ENCODE assay signal across 36 cellular contexts in the genomic region with DNA sequence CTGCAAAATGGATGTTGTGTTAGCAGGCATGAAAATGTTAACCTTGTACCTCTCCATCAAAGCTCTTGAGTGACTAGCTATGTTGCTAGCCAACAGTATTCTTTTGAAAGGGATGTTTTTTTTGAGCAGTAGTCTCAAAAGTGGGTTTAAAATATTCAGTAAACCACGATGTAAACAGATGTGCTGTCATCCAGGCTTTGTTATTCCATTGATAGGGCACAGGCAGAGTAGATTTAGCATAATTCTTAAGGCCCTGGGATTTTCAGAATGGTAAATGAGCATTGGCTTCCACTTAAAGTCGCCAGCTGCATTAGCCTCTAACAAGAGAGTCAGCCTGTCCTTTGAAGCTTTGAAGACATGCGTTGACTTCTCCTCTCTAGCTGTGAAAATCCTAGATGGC. TPM values are rescaled to one million over a fixed set of nuclear protein-coding genes. Genes with fewer than 3 reads are reported as not detected.
"Had no signal": no experiment of that assay in that cellular context is flagged by ENCODE, and none has a peak within 500 bp of the region (broad histone marks: within the 10 kb centered on the region; RNA-seq: fewer than 3 reads in every experiment).

No MANE protein-coding gene starts in this region.

- H3K36me3 Mint-ChIP-seq: activated CD4-positive, alpha-beta memory T cell treated with anti-CD3 and anti-CD28 coated beads for 36 hours; activated naive CD8-positive, alpha-beta T cell treated with anti-CD3 and anti-CD28 coated beads, Interleukin-2, amount 10 ng/mL, durations not matched to agents 7 days and 5 days; natural killer cell treated with Interleukin-12 subunit alpha and Interleukin-12 subunit beta and Interleukin-15 and Interleukin-18, amount 100 ng/mL, for 72 hours; stimulated activated memory B cell treated with anti-CD40 and anti-IgM and Interleukin-4, amounts not matched to agents 10 μg/mL and 1 μg/mL and 100 μg/mL, for 72 hours had no signal

- H3K27ac ChIP-seq: heart right ventricle, left lung, lower lobe of right lung, neutrophil, suprapubic skin, VCaP had no signal

- DNase-seq: activated CD4-positive, alpha-beta memory T cell treated with anti-CD3 and anti-CD28 coated beads for 36 hours; activated CD4-positive, alpha-beta T cell treated with anti-CD3 and anti-CD28 coated beads, Interleukin-2, amount 10 ng/mL, durations not matched to agents 24 days and 14 days; activated CD8-positive, alpha-beta memory T cell treated with anti-CD3 and anti-CD28 coated beads, Interleukin-2, amount 50 U/mL, for 4 hours; activated effector memory CD4-positive, alpha-beta T cell treated with anti-CD3 and anti-CD28 coated beads, Interleukin-2, amount 50 U/mL, for 16 hours; activated naive CD4-positive, alpha-beta T cell treated with anti-CD3 and anti-CD28 coated beads for 36 hours; activated naive CD8-positive, alpha-beta T cell treated with anti-CD3 and anti-CD28 coated beads, Interleukin-2, amount 10 ng/mL, durations not matched to agents 7 days and 5 days; activated T-cell treated with anti-CD3 and anti-CD28 coated beads, Interleukin-2, amount 50 U/mL, for 1 hour; amniotic stem cell; endodermal cell; foreskin melanocyte; heart right ventricle; left lung; lower lobe of right lung; mucosa of descending colon; retina; sigmoid colon; small intestine; stimulated activated CD4-positive, alpha-beta T cell treated with anti-CD3 and anti-CD28 coated beads, Interleukin-1b, Interleukin-23, amount 100 ng/mL, for 48 hours; stimulated activated CD4-positive, alpha-beta T cell treated with anti-CD3 and anti-CD28 coated beads, Interleukin-4, amount 100 ng/mL, for 4 hours; stimulated activated CD8-positive, alpha-beta memory T cell treated with anti-CD3 and anti-CD28 coated beads, Interleukin-4, amount 100 ng/mL, for 48 hours; stimulated activated naive CD8-positive, alpha-beta T cell treated with anti-CD3 and anti-CD28 coated beads, Interleukin-15, amount 100 ng/mL, for 72 hours; T-helper 9 cell had no signal

- H3K27me3 ChIP-seq: heart right ventricle, left lung, sigmoid colon, suprapubic skin, tibial nerve had no signal

- H3K27ac Mint-ChIP-seq: activated CD4-positive, alpha-beta memory T cell treated with anti-CD3 and anti-CD28 coated beads for 36 hours; activated CD4-positive, alpha-beta T cell treated with anti-CD3 and anti-CD28 coated beads, Interleukin-2, amount 10 ng/mL, durations not matched to agents 24 days and 14 days; activated naive CD4-positive, alpha-beta T cell treated with anti-CD3 and anti-CD28 coated beads for 36 hours; activated naive CD8-positive, alpha-beta T cell treated with anti-CD3 and anti-CD28 coated beads, Interleukin-2, amount 10 ng/mL, durations not matched to agents 7 days and 5 days; dendritic cell treated with granulocyte-macrophage colony-stimulating factor and Interleukin-4, amounts not matched to agents 40 ng/mL and 50 ng/mL, for 4 days; endodermal cell; natural killer cell treated with Interleukin-12 subunit alpha and Interleukin-12 subunit beta and Interleukin-15 and Interleukin-18, amount 100 ng/mL, for 72 hours; stimulated activated memory B cell treated with anti-CD40 and anti-IgM and Interleukin-4, amounts not matched to agents 10 μg/mL and 1 μg/mL and 100 μg/mL, for 72 hours; stimulated activated naive CD8-positive, alpha-beta T cell treated with anti-CD3 and anti-CD28 coated beads, Interleukin-15, amount 100 ng/mL, for 72 hours; T-helper 1 cell treated with Interleukin-12 subunit alpha and Interleukin-12 subunit beta and Interleukin-4 antibody, amounts not matched to agents 30 μg/mL and 1 μg/mL, for 36 hours had no signal

- FAIRE-seq: bronchial epithelial cell, small intestine, TTC549 had no signal

- H3K4me1 Mint-ChIP-seq: activated naive CD8-positive, alpha-beta T cell treated with anti-CD3 and anti-CD28 coated beads, Interleukin-2, amount 10 ng/mL, durations not matched to agents 7 days and 5 days; central memory CD8-positive, alpha-beta T cell; stimulated activated memory B cell treated with anti-CD40 and anti-IgM and Interleukin-4, amounts not matched to agents 10 μg/mL and 1 μg/mL and 100 μg/mL, for 72 hours; stimulated activated naive CD8-positive, alpha-beta T cell treated with anti-CD3 and anti-CD28 coated beads, Interleukin-15, amount 100 ng/mL, for 72 hours had no signal

- H3K36me3 ChIP-seq: heart right ventricle, left lung, lower lobe of right lung, neutrophil, sigmoid colon, suprapubic skin had no signal

- H3K4me1 ChIP-seq: left lung, lower lobe of right lung had no signal

- H3K9me3 ChIP-seq: heart right ventricle, left lung, lower lobe of right lung, mucosa of descending colon, neutrophil, sigmoid colon, suprapubic skin, tibial nerve had no signal

- ATAC-seq: activated CD4-positive, CD25-positive, alpha-beta regulatory T cell treated with anti-CD3 and anti-CD28 coated beads, Interleukin-2, amount 50 U/mL, for 24 hours; esophagus mucosa; heart right ventricle; left lung; lower lobe of right lung; mucosa of descending colon; natural killer cell treated with Interleukin-12 subunit alpha and Interleukin-12 subunit beta and Interleukin-15 and Interleukin-18, amount 100 ng/mL, for 72 hours; stimulated activated memory B cell treated with anti-CD40 and anti-IgM and Interleukin-4, amounts not matched to agents 10 μg/mL and 1 μg/mL and 100 μg/mL, for 72 hours; stimulated activated naive CD8-positive, alpha-beta T cell treated with anti-CD3 and anti-CD28 coated beads, Interleukin-15, amount 100 ng/mL, for 72 hours had no signal

- H3K4me3 ChIP-seq: heart right ventricle, left lung, lower lobe of right lung, mucosa of descending colon, sigmoid colon, suprapubic skin, tibial nerve had no signal

- H3K4me3 Mint-ChIP-seq: activated CD4-positive, alpha-beta memory T cell treated with anti-CD3 and anti-CD28 coated beads for 36 hours; activated CD4-positive, alpha-beta T cell treated with anti-CD3 and anti-CD28 coated beads, Interleukin-2, amount 10 ng/mL, durations not matched to agents 24 days and 14 days; activated naive CD4-positive, alpha-beta T cell treated with anti-CD3 and anti-CD28 coated beads for 36 hours; activated naive CD8-positive, alpha-beta T cell treated with anti-CD3 and anti-CD28 coated beads, Interleukin-2, amount 10 ng/mL, durations not matched to agents 7 days and 5 days; activated T-helper 1 cell treated with anti-CD3 and anti-CD28 coated beads, Interleukin-12 subunit alpha, Interleukin-12 subunit beta, Interleukin-2, Interleukin-4 antibody, amounts not matched to agents 30 ng/mL and 10 ng/mL and 1 ng/mL, durations not matched to agents 14 hours and 24 hours and 36 hours; central memory CD8-positive, alpha-beta T cell; dendritic cell treated with granulocyte-macrophage colony-stimulating factor and Interleukin-4, amounts not matched to agents 40 ng/mL and 50 ng/mL, for 4 days; endodermal cell; natural killer cell treated with Interleukin-12 subunit alpha and Interleukin-12 subunit beta and Interleukin-15 and Interleukin-18, amount 100 ng/mL, for 72 hours; stimulated activated memory B cell treated with anti-CD40 and anti-IgM and Interleukin-4, amounts not matched to agents 10 μg/mL and 1 μg/mL and 100 μg/mL, for 72 hours; stimulated activated naive CD8-positive, alpha-beta T cell treated with anti-CD3 and anti-CD28 coated beads, Interleukin-15, amount 100 ng/mL, for 72 hours; T-helper 1 cell treated with Interleukin-12 subunit alpha and Interleukin-12 subunit beta and Interleukin-4 antibody, amounts not matched to agents 30 μg/mL and 1 μg/mL, for 36 hours had no signal

- H3K9me3 Mint-ChIP-seq: activated CD4-positive, alpha-beta memory T cell treated with anti-CD3 and anti-CD28 coated beads for 36 hours; activated naive CD4-positive, alpha-beta T cell treated with anti-CD3 and anti-CD28 coated beads for 36 hours; activated naive CD8-positive, alpha-beta T cell treated with anti-CD3 and anti-CD28 coated beads, Interleukin-2, amount 10 ng/mL, durations not matched to agents 7 days and 5 days; central memory CD8-positive, alpha-beta T cell; dendritic cell treated with granulocyte-macrophage colony-stimulating factor and Interleukin-4, amounts not matched to agents 40 ng/mL and 50 ng/mL, for 4 days; natural killer cell treated with Interleukin-12 subunit alpha and Interleukin-12 subunit beta and Interleukin-15 and Interleukin-18, amount 100 ng/mL, for 72 hours; stimulated activated memory B cell treated with anti-CD40 and anti-IgM and Interleukin-4, amounts not matched to agents 10 μg/mL and 1 μg/mL and 100 μg/mL, for 72 hours; stimulated activated naive CD8-positive, alpha-beta T cell treated with anti-CD3 and anti-CD28 coated beads, Interleukin-15, amount 100 ng/mL, for 72 hours; T-helper 1 cell treated with Interleukin-12 subunit alpha and Interleukin-12 subunit beta and Interleukin-4 antibody, amounts not matched to agents 30 μg/mL and 1 μg/mL, for 36 hours had no signal

RNA-seq across cellular contexts. Expression of a gene that starts 18.4 kb away (rescaled TPM):
- total RNA-seq: activated naive CD8-positive, alpha-beta T cell treated with anti-CD3 and anti-CD28 coated beads, Interleukin-2, amount 10 ng/mL, durations not matched to agents 7 days and 5 days had no signal
